13 cellular contexts compared by ENCODE assay signal in genomic region chr3:59607628-59608027, GRCh38.
DNase-seq lines count a peak whose midpoint lies in the region; ATAC-seq and TF ChIP-seq lines count a peak whose summit lies in the region.
"Had no signal": no experiment of that assay in that cellular context is flagged by ENCODE, and none has a peak within 500 bp of the region (broad histone marks: within the 10 kb centered on the region; RNA-seq: fewer than 3 reads in every experiment).

No MANE protein-coding gene starts in this region.

- no peaks in the 10 kb centered on the region for H3F3A ChIP-seq in SK-N-SH (replicated peaks; ENCODE audit: insufficient read depth)

- 11% methylated on average over 1 of the region's 1 CpG for WGBS in SK-N-SH (ENCODE audit: low lambda C conversion rate)

- H4K20me1 ChIP-seq in SK-N-SH (ENCODE audit: insufficient read depth), result no peaks in the 10 kb centered on the region

- H3K27ac ChIP-seq in SK-N-SH (ENCODE audit: low read depth in 2 of 2, low read length in 1 of 2) (no peak overlapping the region), WERI-Rb-1 (no peak overlapping the region), upper lobe of right lung (no peak overlapping the region)
- H3K27ac ChIP-seq: pancreas, upper lobe of left lung had no signal

- peak; percentile 8; the same call in 1 of the 2 replicates for TF ChIP-seq RAD21 in SK-N-SH (IDR thresholded peaks at IDR 0.05; ENCODE audit: low read length)

- intact Hi-C loops in left ventricle myocardium superior (cut with micrococcal nuclease) (no loop called here), upper lobe of right lung (cut with DNase I) (no loop called here)

- no peaks in the 10 kb centered on the region for H3K9me2 ChIP-seq in SK-N-SH

- no peak overlapping the region for H3K4me2 ChIP-seq in SK-N-SH

- no peak overlapping the region for H2AFZ ChIP-seq in SK-N-SH (ENCODE audit: low read depth)

- DNase-seq in SK-N-SH, result no peak
- DNase-seq in WERI-Rb-1, result no peak
- no peak for DNase-seq in left ventricle myocardium superior
- no peak for DNase-seq in upper lobe of right lung
- DNase-seq in amniotic stem cell (lab: John Stamatoyannopoulos, UW), result no peak
- no peak for DNase-seq in activated CD4-positive, alpha-beta T cell treated with anti-CD3 and anti-CD28 coated beads, Interleukin-2, amount 50 U/mL, for 4 hours
- DNase-seq: activated effector memory CD4-positive, alpha-beta T cell treated with Interleukin-2 at 50 U/mL for 16 hours; effector CD4-positive, alpha-beta T cell; KG1; pancreas; upper lobe of left lung had no signal

- H3K27me3 ChIP-seq in SK-N-SH (ENCODE audit: insufficient read depth) (no peaks in the 10 kb centered on the region), WERI-Rb-1 (ENCODE audit: insufficient read depth, low read depth, severe bottlenecking) (no peaks in the 10 kb centered on the region), upper lobe of right lung (no peaks in the 10 kb centered on the region)
- H3K27me3 ChIP-seq: pancreas, upper lobe of left lung had no signal

- TF ChIP-seq CTCF in SK-N-SH (IDR thresholded peaks at IDR 0.05), result no peak
- peak; percentile 48 for TF ChIP-seq CTCF in WERI-Rb-1 (IDR thresholded peaks at IDR 0.05; ENCODE audit: low read depth, low read length)
- TF ChIP-seq CTCF in upper lobe of right lung (IDR thresholded peaks at IDR 0.05), result peak; percentile 22

- H3K4me1 ChIP-seq in SK-N-SH (ENCODE audit: control insufficient read depth in 1 of 2, insufficient read depth in 2 of 2, low read depth in 1 of 2, low read length in 1 of 2) (peaks cover 0 to 23% of the 10 kb centered on the region in 2 experiments; a peak in 2 of 4 replicates), upper lobe of right lung (peaks cover 4% of the 10 kb centered on the region)
- H3K4me1 ChIP-seq: pancreas had no signal

- no peak overlapping the region for H3K4me3 ChIP-seq in SK-N-SH (ENCODE audit: low read depth in 2 of 2, low read length in 1 of 2)
- H3K4me3 ChIP-seq in WERI-Rb-1 (ENCODE audit: low read depth, low read length), result no peak overlapping the region
- no peak overlapping the region for H3K4me3 ChIP-seq in upper lobe of right lung
- H3K4me3 ChIP-seq: pancreas, upper lobe of left lung had no signal

- H3K9ac ChIP-seq in SK-N-SH, result no peak overlapping the region

- no peaks in the 10 kb centered on the region for H3K79me2 ChIP-seq in SK-N-SH (ENCODE audit: insufficient read depth)

- no peak for TF ChIP-seq EP300 in SK-N-SH (IDR thresholded peaks at IDR 0.05; ENCODE audit: borderline replicate concordance in 1 of 2, low read depth in 1 of 2, low read length in 1 of 2)

- CTCF ChIA-PET in SK-N-SH (lab: Yijun Ruan, JAX), result interaction anchor here (0.8 to 2.0 kb wide), 3 partner anchors 32 to 250 kb away, joined by 4 to 10 read pairs (median 7); no protein-coding TSS in a partner anchor

- H3K9me3 ChIP-seq in SK-N-SH (no peaks in the 10 kb centered on the region), WERI-Rb-1 (ENCODE audit: severe bottlenecking) (no peaks in the 10 kb centered on the region), upper lobe of right lung (no peaks in the 10 kb centered on the region)
- H3K9me3 ChIP-seq: pancreas, upper lobe of left lung had no signal

- H3K36me3 ChIP-seq in SK-N-SH (replicated peaks in 1 of 2; ENCODE audit: control insufficient read depth in 1 of 2, insufficient read depth in 2 of 2, low read length in 1 of 2) (no peaks in the 10 kb centered on the region), WERI-Rb-1 (no peaks in the 10 kb centered on the region), upper lobe of right lung (no peaks in the 10 kb centered on the region)
- H3K36me3 ChIP-seq: pancreas, upper lobe of left lung had no signal

- POLR2A ChIA-PET in SK-N-SH (lab: Yijun Ruan, JAX), result no interaction called here

- no peak for ATAC-seq in SK-N-SH treated with all-trans-retinoic acid at 6 μM for 48 hours
- ATAC-seq in left ventricle myocardium superior, result peak; percentile 30
- peak; percentile 42 for ATAC-seq in upper lobe of right lung
- no peak for ATAC-seq in HG02759 (IDR thresholded peaks at IDR 0.05; ENCODE audit: unreplicated experiment)

TF ChIP-seq in SK-N-SH, 30 proteins besides CTCF, POLR2A, EP300 and RAD21 (continues in another document):
- TF ChIP-seq FOXM1 (IDR thresholded peaks at IDR 0.05; ENCODE audit: low read depth), result no peak
- no peak for TF ChIP-seq JUND (IDR thresholded peaks at IDR 0.05)
- TF ChIP-seq POLR2AphosphoS5 (IDR thresholded peaks at IDR 0.05; ENCODE audit: low read depth, low read length), result no peak
- TF ChIP-seq CHD2 (IDR thresholded peaks at IDR 0.05; ENCODE audit: low read length, partially characterized antibody), result no peak
- no peak for TF ChIP-seq PBX3 (IDR thresholded peaks at IDR 0.05)
- TF ChIP-seq GABPA (IDR thresholded peaks at IDR 0.05; ENCODE audit: low read depth), result no peak
- no peak for TF ChIP-seq MEF2A (IDR thresholded peaks at IDR 0.05; ENCODE audit: borderline replicate concordance, low read depth)
- no peak for TF ChIP-seq RFX5 (IDR thresholded peaks at IDR 0.05; ENCODE audit: low read length)
- TF ChIP-seq USF2 (IDR thresholded peaks at IDR 0.05; ENCODE audit: borderline replicate concordance, low read depth, low read length), result no peak
- no peak for TF ChIP-seq TEAD4 (IDR thresholded peaks at IDR 0.05; ENCODE audit: borderline replicate concordance, insufficient read depth)
- TF ChIP-seq SIN3A (IDR thresholded peaks at IDR 0.05; ENCODE audit: borderline replicate concordance, low read depth, low read length), result no peak

TF ChIP-seq in SK-N-SH treated with all-trans-retinoic acid at 6 μM for 48 hours, 23 proteins besides CTCF, POLR2A, EP300 and RAD21:
- TF ChIP-seq ZFP30 (CRISPR knock-in tag; IDR thresholded peaks at IDR 0.05) (no peak), ARNTL (CRISPR knock-in tag; IDR thresholded peaks at IDR 0.05; ENCODE audit: borderline replicate concordance, low read depth) (no peak), OSR1 (CRISPR knock-in tag; IDR thresholded peaks at IDR 0.05) (no peak), ESRRG (CRISPR knock-in tag; IDR thresholded peaks at IDR 0.05) (no peak), ZFP3 (CRISPR knock-in tag; IDR thresholded peaks at IDR 0.05) (no peak), TOX (CRISPR knock-in tag; IDR thresholded peaks at IDR 0.05; ENCODE audit: borderline replicate concordance) (no peak), ZNF70 (CRISPR knock-in tag; IDR thresholded peaks at IDR 0.05) (no peak), CSDC2 (CRISPR knock-in tag; IDR thresholded peaks at IDR 0.05) (no peak), BACH2 (CRISPR knock-in tag; IDR thresholded peaks at IDR 0.05; ENCODE audit: borderline replicate concordance) (no peak), SNAI2 (CRISPR knock-in tag; IDR thresholded peaks at IDR 0.05) (no peak), PPARA (CRISPR knock-in tag; IDR thresholded peaks at IDR 0.05; ENCODE audit: borderline replicate concordance) (no peak), ZC3H10 (CRISPR knock-in tag; IDR thresholded peaks at IDR 0.05) (no peak), PATZ1 (CRISPR knock-in tag; IDR thresholded peaks at IDR 0.05; ENCODE audit: borderline replicate concordance) (no peak), ZNF565 (CRISPR knock-in tag; conservative IDR thresholded peaks at IDR 0.05; ENCODE audit: low read depth) (no peak), RARB (CRISPR knock-in tag; IDR thresholded peaks at IDR 0.05) (no peak)
- TF ChIP-seq, protein P1, sequence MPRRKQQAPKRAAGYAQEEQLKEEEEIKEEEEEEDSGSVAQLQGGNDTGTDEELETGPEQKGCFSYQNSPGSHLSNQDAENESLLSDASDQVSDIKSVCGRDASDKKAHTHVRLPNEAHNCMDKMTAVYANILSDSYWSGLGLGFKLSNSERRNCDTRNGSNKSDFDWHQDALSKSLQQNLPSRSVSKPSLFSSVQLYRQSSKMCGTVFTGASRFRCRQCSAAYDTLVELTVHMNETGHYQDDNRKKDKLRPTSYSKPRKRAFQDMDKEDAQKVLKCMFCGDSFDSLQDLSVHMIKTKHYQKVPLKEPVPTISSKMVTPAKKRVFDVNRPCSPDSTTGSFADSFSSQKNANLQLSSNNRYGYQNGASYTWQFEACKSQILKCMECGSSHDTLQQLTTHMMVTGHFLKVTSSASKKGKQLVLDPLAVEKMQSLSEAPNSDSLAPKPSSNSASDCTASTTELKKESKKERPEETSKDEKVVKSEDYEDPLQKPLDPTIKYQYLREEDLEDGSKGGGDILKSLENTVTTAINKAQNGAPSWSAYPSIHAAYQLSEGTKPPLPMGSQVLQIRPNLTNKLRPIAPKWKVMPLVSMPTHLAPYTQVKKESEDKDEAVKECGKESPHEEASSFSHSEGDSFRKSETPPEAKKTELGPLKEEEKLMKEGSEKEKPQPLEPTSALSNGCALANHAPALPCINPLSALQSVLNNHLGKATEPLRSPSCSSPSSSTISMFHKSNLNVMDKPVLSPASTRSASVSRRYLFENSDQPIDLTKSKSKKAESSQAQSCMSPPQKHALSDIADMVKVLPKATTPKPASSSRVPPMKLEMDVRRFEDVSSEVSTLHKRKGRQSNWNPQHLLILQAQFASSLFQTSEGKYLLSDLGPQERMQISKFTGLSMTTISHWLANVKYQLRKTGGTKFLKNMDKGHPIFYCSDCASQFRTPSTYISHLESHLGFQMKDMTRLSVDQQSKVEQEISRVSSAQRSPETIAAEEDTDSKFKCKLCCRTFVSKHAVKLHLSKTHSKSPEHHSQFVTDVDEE (CRISPR knock-in tag; IDR thresholded peaks at IDR 0.05), result no peak

Comparison
In these comparisons a context has a peak if more than half of its experiments do, and no peak if none do; other contexts are left out.
1. ATAC-seq: peak in left ventricle myocardium superior (single experiment) and upper lobe of right lung (single experiment); none in SK-N-SH treated with all-trans-retinoic acid at 6 μM for 48 hours (single experiment) and HG02759 (single experiment).